Comparison of ENCODE assay signal across 1 cellular context in the genomic region with DNA sequence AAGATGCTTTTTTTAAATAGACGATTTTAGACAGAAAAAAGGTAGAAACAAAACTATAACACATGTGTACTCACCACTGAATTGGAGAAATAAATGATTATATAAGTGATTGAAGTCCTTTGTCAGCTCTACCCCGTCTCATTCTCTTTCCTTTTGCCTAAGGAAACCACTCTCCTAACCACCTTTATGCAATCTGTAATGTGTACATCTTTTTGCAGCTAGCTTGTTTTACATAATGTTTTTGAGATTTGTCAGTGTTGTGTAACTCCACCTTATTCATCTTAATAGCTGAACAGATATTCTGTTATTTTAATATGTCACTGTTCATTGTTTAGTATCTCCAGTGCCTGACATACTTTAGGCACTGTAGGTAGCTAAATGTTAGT.
TF ChIP-seq lines count a peak whose summit lies in the region.

No MANE protein-coding gene starts in this region.

TF ChIP-seq in GM23338, 12 proteins besides CTCF, POLR2A, EP300 and RAD21 (continued from another document):
- TF ChIP-seq, protein P1, sequence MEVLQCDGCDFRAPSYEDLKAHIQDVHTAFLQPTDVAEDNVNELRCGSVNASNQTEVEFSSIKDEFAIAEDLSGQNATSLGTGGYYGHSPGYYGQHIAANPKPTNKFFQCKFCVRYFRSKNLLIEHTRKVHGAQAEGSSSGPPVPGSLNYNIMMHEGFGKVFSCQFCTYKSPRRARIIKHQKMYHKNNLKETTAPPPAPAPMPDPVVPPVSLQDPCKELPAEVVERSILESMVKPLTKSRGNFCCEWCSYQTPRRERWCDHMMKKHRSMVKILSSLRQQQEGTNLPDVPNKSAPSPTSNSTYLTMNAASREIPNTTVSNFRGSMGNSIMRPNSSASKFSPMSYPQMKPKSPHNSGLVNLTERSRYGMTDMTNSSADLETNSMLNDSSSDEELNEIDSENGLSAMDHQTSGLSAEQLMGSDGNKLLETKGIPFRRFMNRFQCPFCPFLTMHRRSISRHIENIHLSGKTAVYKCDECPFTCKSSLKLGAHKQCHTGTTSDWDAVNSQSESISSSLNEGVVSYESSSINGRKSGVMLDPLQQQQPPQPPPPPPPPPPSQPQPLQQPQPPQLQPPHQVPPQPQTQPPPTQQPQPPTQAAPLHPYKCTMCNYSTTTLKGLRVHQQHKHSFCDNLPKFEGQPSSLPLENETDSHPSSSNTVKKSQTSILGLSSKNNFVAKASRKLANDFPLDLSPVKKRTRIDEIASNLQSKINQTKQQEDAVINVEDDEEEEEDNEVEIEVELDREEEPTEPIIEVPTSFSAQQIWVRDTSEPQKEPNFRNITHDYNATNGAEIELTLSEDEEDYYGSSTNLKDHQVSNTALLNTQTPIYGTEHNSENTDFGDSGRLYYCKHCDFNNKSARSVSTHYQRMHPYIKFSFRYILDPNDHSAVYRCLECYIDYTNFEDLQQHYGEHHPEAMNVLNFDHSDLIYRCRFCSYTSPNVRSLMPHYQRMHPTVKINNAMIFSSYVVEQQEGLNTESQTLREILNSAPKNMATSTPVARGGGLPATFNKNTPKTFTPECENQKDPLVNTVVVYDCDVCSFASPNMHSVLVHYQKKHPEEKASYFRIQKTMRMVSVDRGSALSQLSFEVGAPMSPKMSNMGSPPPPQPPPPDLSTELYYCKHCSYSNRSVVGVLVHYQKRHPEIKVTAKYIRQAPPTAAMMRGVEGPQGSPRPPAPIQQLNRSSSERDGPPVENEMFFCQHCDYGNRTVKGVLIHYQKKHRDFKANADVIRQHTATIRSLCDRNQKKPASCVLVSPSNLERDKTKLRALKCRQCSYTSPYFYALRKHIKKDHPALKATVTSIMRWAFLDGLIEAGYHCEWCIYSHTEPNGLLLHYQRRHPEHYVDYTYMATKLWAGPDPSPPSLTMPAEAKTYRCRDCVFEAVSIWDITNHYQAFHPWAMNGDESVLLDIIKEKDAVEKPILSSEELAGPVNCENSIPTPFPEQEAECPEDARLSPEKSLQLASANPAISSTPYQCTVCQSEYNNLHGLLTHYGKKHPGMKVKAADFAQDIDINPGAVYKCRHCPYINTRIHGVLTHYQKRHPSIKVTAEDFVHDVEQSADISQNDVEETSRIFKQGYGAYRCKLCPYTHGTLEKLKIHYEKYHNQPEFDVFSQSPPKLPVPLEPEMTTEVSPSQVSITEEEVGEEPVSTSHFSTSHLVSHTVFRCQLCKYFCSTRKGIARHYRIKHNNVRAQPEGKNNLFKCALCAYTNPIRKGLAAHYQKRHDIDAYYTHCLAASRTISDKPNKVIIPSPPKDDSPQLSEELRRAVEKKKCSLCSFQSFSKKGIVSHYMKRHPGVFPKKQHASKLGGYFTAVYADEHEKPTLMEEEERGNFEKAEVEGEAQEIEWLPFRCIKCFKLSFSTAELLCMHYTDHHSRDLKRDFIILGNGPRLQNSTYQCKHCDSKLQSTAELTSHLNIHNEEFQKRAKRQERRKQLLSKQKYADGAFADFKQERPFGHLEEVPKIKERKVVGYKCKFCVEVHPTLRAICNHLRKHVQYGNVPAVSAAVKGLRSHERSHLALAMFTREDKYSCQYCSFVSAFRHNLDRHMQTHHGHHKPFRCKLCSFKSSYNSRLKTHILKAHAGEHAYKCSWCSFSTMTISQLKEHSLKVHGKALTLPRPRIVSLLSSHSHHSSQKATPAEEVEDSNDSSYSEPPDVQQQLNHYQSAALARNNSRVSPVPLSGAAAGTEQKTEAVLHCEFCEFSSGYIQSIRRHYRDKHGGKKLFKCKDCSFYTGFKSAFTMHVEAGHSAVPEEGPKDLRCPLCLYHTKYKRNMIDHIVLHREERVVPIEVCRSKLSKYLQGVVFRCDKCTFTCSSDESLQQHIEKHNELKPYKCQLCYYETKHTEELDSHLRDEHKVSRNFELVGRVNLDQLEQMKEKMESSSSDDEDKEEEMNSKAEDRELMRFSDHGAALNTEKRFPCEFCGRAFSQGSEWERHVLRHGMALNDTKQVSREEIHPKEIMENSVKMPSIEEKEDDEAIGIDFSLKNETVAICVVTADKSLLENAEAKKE (CRISPR knock-in tag; IDR thresholded peaks at IDR 0.05) = no peak
